ENCODE assay signal across 10 cellular contexts in genomic region chr11:32432565-32433248, GRCh38. TPM values are rescaled to one million over a fixed set of nuclear protein-coding genes. Genes with fewer than 3 reads are reported as not detected.
DNase-seq lines count a peak whose midpoint lies in the region; ATAC-seq and TF ChIP-seq lines count a peak whose summit lies in the region.
"Had no signal": no experiment of that assay in that cellular context is flagged by ENCODE, and none has a peak within 500 bp of the region (broad histone marks: within the 10 kb centered on the region; RNA-seq: fewer than 3 reads in every experiment).

No MANE protein-coding gene starts in this region.

- intact Hi-C loops in activated T-helper 1 cell treated with anti-CD3 and anti-CD28 coated beads, Interleukin-12 subunit alpha, Interleukin-12 subunit beta, Interleukin-2, Interleukin-4 antibody, amounts not matched to agents 30 ng/mL and 10 ng/mL and 1 ng/mL, durations not matched to agents 14 hours and 24 hours and 36 hours (cut with micrococcal nuclease), result no loop called here
- intact Hi-C loops in sciatic nerve (cut with DNase I), result no loop called here

- peaks cover 78% of the 10 kb centered on the region for H3K27me3 Mint-ChIP-seq in activated T-helper 1 cell treated with anti-CD3 and anti-CD28 coated beads, Interleukin-12 subunit alpha, Interleukin-12 subunit beta, Interleukin-2, Interleukin-4 antibody, amounts not matched to agents 30 ng/mL and 10 ng/mL and 1 ng/mL, durations not matched to agents 14 hours and 24 hours and 36 hours (ENCODE audit: insufficient read depth)

- peak overlapping the region in 6 of 10 experiments; percentile 4 to 42 (median 29); a peak in 6 of 20 replicates for H3K4me3 ChIP-seq in BLaER1 treated with 17β-estradiol and CSF1 and Interleukin-3, amounts not matched to agents 10 nM and 100 nM
- peak overlapping the region; percentile 28; the same call in 1 of the 2 replicates for H3K4me3 ChIP-seq in HUES6 (ENCODE audit: low read depth, low read length)
- peak overlapping the region; percentile 61 for H3K4me3 ChIP-seq in fibroblast of villous mesenchyme (ENCODE audit: low read depth, low read length)
- H3K4me3 ChIP-seq in gastroesophageal sphincter, result peak overlapping the region in 1 of 2 donors; percentile 45

- H3K27ac Mint-ChIP-seq in activated T-helper 1 cell treated with anti-CD3 and anti-CD28 coated beads, Interleukin-12 subunit alpha, Interleukin-12 subunit beta, Interleukin-2, Interleukin-4 antibody, amounts not matched to agents 30 ng/mL and 10 ng/mL and 1 ng/mL, durations not matched to agents 14 hours and 24 hours and 36 hours, result no peak overlapping the region

- H3K36me3 ChIP-seq in BLaER1 treated with 17β-estradiol and CSF1 and Interleukin-3, amounts not matched to agents 10 nM and 100 nM, result no peaks in the 10 kb centered on the region
- no peaks in the 10 kb centered on the region for H3K36me3 ChIP-seq in HUES6 (ENCODE audit: control insufficient read depth, insufficient read depth, low read length)
- no peaks in the 10 kb centered on the region for H3K36me3 ChIP-seq in gastroesophageal sphincter

- H3K27ac ChIP-seq in BLaER1 treated with 17β-estradiol and CSF1 and Interleukin-3, amounts not matched to agents 10 nM and 100 nM, result no peak overlapping the region
- H3K27ac ChIP-seq in HUES6 (ENCODE audit: low read depth, low read length), result no peak overlapping the region
- no peak overlapping the region for H3K27ac ChIP-seq in gastroesophageal sphincter
- H3K27ac ChIP-seq: RWPE1 had no signal

- H3K4me2 ChIP-seq in BLaER1 treated with 17β-estradiol and CSF1 and Interleukin-3, amounts not matched to agents 10 nM and 100 nM, result peak overlapping the region in 1 of 11 experiments; percentile 16; a peak in 3 of 22 replicates

- no peak for TF ChIP-seq POLR2A in gastroesophageal sphincter (IDR thresholded peaks at IDR 0.05)

- H3K9ac ChIP-seq in BLaER1 treated with 17β-estradiol and CSF1 and Interleukin-3, amounts not matched to agents 10 nM and 100 nM, result no peak overlapping the region
- H3K9ac ChIP-seq in HUES6 (ENCODE audit: low read length), result no peak overlapping the region

- no peak overlapping the region for H3K4me3 Mint-ChIP-seq in activated T-helper 1 cell treated with anti-CD3 and anti-CD28 coated beads, Interleukin-12 subunit alpha, Interleukin-12 subunit beta, Interleukin-2, Interleukin-4 antibody, amounts not matched to agents 30 ng/mL and 10 ng/mL and 1 ng/mL, durations not matched to agents 14 hours and 24 hours and 36 hours

- ATAC-seq in sciatic nerve, result no peak
- no peak for ATAC-seq in gastroesophageal sphincter

- H3K4me1 Mint-ChIP-seq in activated T-helper 1 cell treated with anti-CD3 and anti-CD28 coated beads, Interleukin-12 subunit alpha, Interleukin-12 subunit beta, Interleukin-2, Interleukin-4 antibody, amounts not matched to agents 30 ng/mL and 10 ng/mL and 1 ng/mL, durations not matched to agents 14 hours and 24 hours and 36 hours (ENCODE audit: low read depth), result peaks cover 5% of the 10 kb centered on the region

- H3K27me3 ChIP-seq in BLaER1 treated with 17β-estradiol and CSF1 and Interleukin-3, amounts not matched to agents 10 nM and 100 nM, result peaks cover 99 to 100% (median 100%) of the 10 kb centered on the region in 11 experiments
- H3K27me3 ChIP-seq in HUES6 (ENCODE audit: control insufficient read depth, insufficient read depth, low read length) (peaks cover 100% of the 10 kb centered on the region), gastroesophageal sphincter (peaks cover 100% of the 10 kb centered on the region)

- H3K9me3 Mint-ChIP-seq in activated T-helper 1 cell treated with anti-CD3 and anti-CD28 coated beads, Interleukin-12 subunit alpha, Interleukin-12 subunit beta, Interleukin-2, Interleukin-4 antibody, amounts not matched to agents 30 ng/mL and 10 ng/mL and 1 ng/mL, durations not matched to agents 14 hours and 24 hours and 36 hours, result no peaks in the 10 kb centered on the region

- TF ChIP-seq CTCF in fibroblast of villous mesenchyme (IDR thresholded peaks at IDR 0.05; ENCODE audit: insufficient read depth, low read depth, low read length) (no peak), gastroesophageal sphincter (IDR thresholded peaks at IDR 0.05) (no peak)

- 30 to 41% methylated on average over 9 to 10 of the region's 16 CpGs for WGBS in gastroesophageal sphincter (ENCODE audit: low coverage in 1 of 2), 2 donors

- H4K20me1 ChIP-seq in BLaER1 treated with 17β-estradiol and CSF1 and Interleukin-3, amounts not matched to agents 10 nM and 100 nM, result peaks cover 0 to 78% (median 36%) of the 10 kb centered on the region in 11 experiments; a peak in 18 of 22 replicates

- peaks cover 25 to 50% (median 36%) of the 10 kb centered on the region in 10 experiments for H3K4me1 ChIP-seq in BLaER1 treated with 17β-estradiol and CSF1 and Interleukin-3, amounts not matched to agents 10 nM and 100 nM
- H3K4me1 ChIP-seq in HUES6 (ENCODE audit: control insufficient read depth, insufficient read depth, low read length), result peaks cover 44% of the 10 kb centered on the region
- H3K4me1 ChIP-seq in gastroesophageal sphincter, result peaks cover 0 to 50% (median 10%) of the 10 kb centered on the region in 3 donors

- DNase-seq in fibroblast of villous mesenchyme (ENCODE audit: low read depth) (no peak), retina (peak; percentile 63), NCI-H524 treated with DMSO at 0.1 percent for 48 hours (lab: John Stamatoyannopoulos, UW) (no peak), sciatic nerve (ENCODE audit: low spot score) (no peak)
- DNase-seq in activated T-helper 1 cell treated with anti-CD3 and anti-CD28 coated beads, Interleukin-12 subunit alpha, Interleukin-12 subunit beta, Interleukin-2, Interleukin-4 antibody, amounts not matched to agents 30 ng/mL and 10 ng/mL and 1 ng/mL, durations not matched to agents 14 hours and 24 hours and 36 hours (ENCODE audit: low spot score), result no peak
- DNase-seq: activated T-cell treated with anti-CD3 and anti-CD28 coated beads for 4 hours had no signal

- H3K9me3 ChIP-seq in BLaER1 treated with 17β-estradiol and CSF1 and Interleukin-3, amounts not matched to agents 10 nM and 100 nM (replicated peaks in 1 of 11), result peaks cover 44 to 68% (median 58%) of the 10 kb centered on the region in 11 experiments
- H3K9me3 ChIP-seq in HUES6 (ENCODE audit: control insufficient read depth, insufficient read depth, low read depth, low read length) (no peaks in the 10 kb centered on the region), gastroesophageal sphincter (no peaks in the 10 kb centered on the region)

- TF ChIP-seq EP300 in gastroesophageal sphincter (IDR thresholded peaks at IDR 0.05), result no peak

- H3K36me3 Mint-ChIP-seq in activated T-helper 1 cell treated with anti-CD3 and anti-CD28 coated beads, Interleukin-12 subunit alpha, Interleukin-12 subunit beta, Interleukin-2, Interleukin-4 antibody, amounts not matched to agents 30 ng/mL and 10 ng/mL and 1 ng/mL, durations not matched to agents 14 hours and 24 hours and 36 hours (ENCODE audit: low read depth), result peaks cover 4% of the 10 kb centered on the region

RNA-seq across cellular contexts. Expression of gene WT1, which starts 2.6 kb away (rescaled TPM):
- total RNA-seq in fibroblast of villous mesenchyme, result 5.8 and 16.4 TPM in 2 replicates
- not detected in 2 replicates for total RNA-seq in activated T-helper 1 cell treated with anti-CD3 and anti-CD28 coated beads, Interleukin-12 subunit alpha, Interleukin-12 subunit beta, Interleukin-2, Interleukin-4 antibody, amounts not matched to agents 30 ng/mL and 10 ng/mL and 1 ng/mL, durations not matched to agents 14 hours and 24 hours and 36 hours
- total RNA-seq in sciatic nerve, result 0.98 TPM
- total RNA-seq in gastroesophageal sphincter, result 1 to 10 TPM in 2 of 4 donors, under 1 TPM in 1, not detected in 1; 0.52 to 2.7 (median 1.6) TPM
